In genomic region chr17:41322264-41322902, GRCh38 we compare ENCODE assay signal across 8 cellular contexts. TPM values are rescaled to one million over a fixed set of nuclear protein-coding genes. Genes with fewer than 3 reads are reported as not detected.
DNase-seq lines count a peak whose midpoint lies in the region; ATAC-seq, FAIRE-seq and TF ChIP-seq lines count a peak whose summit lies in the region.

No MANE protein-coding gene starts in this region.

- intact Hi-C loops in ascending aorta (cut with DNase I) = loop anchor here (5.0 kb wide), 2 partner anchors 410 to 520 kb away; no protein-coding TSS in a partner anchor
- intact Hi-C loops in tibial artery (cut with DNase I; ENCODE audit: low total_unique reads) = loop anchor here (10.0 kb wide), 1 partner anchor 408 kb away; no protein-coding TSS in a partner anchor

- ATAC-seq in A549 = peak; percentile 67 to 79; a peak in 5 of 6 replicates
- ATAC-seq in GM21526 (IDR thresholded peaks at IDR 0.05; ENCODE audit: low FRiP score, unreplicated experiment) = no peak

- no peak overlapping the region for H3K4me2 ChIP-seq in A549

- H3K4me1 ChIP-seq in A549 = no peaks in the 10 kb centered on the region
- no peaks in the 10 kb centered on the region for H3K4me1 ChIP-seq in ascending aorta
- no peaks in the 10 kb centered on the region for H3K4me1 ChIP-seq in tibial artery

- H3K36me3 ChIP-seq in ascending aorta (no peaks in the 10 kb centered on the region), tibial artery (no peaks in the 10 kb centered on the region)

- TF ChIP-seq CTCF in A549 (IDR thresholded peaks at IDR 0.05) = peak; percentile 89
- peak; percentile 30 to 62 (median 52) for TF ChIP-seq CTCF in ascending aorta (IDR thresholded peaks at IDR 0.05)
- peak; percentile 59 to 72 for TF ChIP-seq CTCF in tibial artery (IDR thresholded peaks at IDR 0.05)

- POLR2A ChIA-PET in A549 (lab: Yijun Ruan, JAX) = no interaction called here

- no peak for TF ChIP-seq EP300 in A549 (IDR thresholded peaks at IDR 0.05)

- WGBS in A549 (ENCODE audit: missing lambda C conversion rate) = 22% methylated on average over 5 of the region's 5 CpGs

- no peak overlapping the region for H3K4me3 ChIP-seq in A549
- H3K4me3 ChIP-seq in ascending aorta = no peak overlapping the region
- H3K4me3 ChIP-seq in tibial artery = no peak overlapping the region

- CTCF ChIA-PET in A549 (lab: Yijun Ruan, JAX) = interaction anchor here (0.5 to 4.7 kb wide), 93 partner anchors 9 to 703 kb away, joined by 3 to 58 read pairs (median 4); partner anchors contain the start of genes KRT20, KRT33A, KRTAP1-4 and KRTAP16-1

- peaks cover 15% of the 10 kb centered on the region for H3K9me3 ChIP-seq in A549
- peaks cover 0 to 4% of the 10 kb centered on the region in 2 donors for H3K9me3 ChIP-seq in ascending aorta
- H3K9me3 ChIP-seq in tibial artery = no peaks in the 10 kb centered on the region

- H3K27me3 ChIP-seq in ascending aorta = no peaks in the 10 kb centered on the region
- no peaks in the 10 kb centered on the region for H3K27me3 ChIP-seq in tibial artery

- H3K27ac ChIP-seq in A549 (0 out of 6 replicates have a peak overlapping the region, but pooled peaks of 1 of the 2 experiments have one; percentile 43), ascending aorta (no peak overlapping the region), tibial artery (no peak overlapping the region)

- peak; percentile 99 for FAIRE-seq in A549 (lab: Jason Lieb, UNC)

- DNase-seq in A549 (ENCODE audit: low read depth in 1 of 2, low spot score in 1 of 2) (peak; percentile 46 to 68), GF-D8 (lab: John Stamatoyannopoulos, UW) (peak; percentile 3), NCI-H146 treated with DMSO at 0.1 percent for 48 hours (lab: John Stamatoyannopoulos, UW; ENCODE audit: unreplicated experiment) (peak; percentile 34), ascending aorta (ENCODE audit: low spot score in 2 of 2) (no peak), inferior parietal cortex (ENCODE audit: extremely low spot score) (peak; percentile 29), tibial artery (no peak)
- no peak for DNase-seq in activated T-cell treated with anti-CD3 and anti-CD28 coated beads, Interleukin-2, amount 50 U/mL, for 48 hours

- no peak for TF ChIP-seq POLR2A in A549 (IDR thresholded peaks at IDR 0.05; ENCODE audit: low read length)

- peak; percentile 78 to 79 for TF ChIP-seq RAD21 in A549 (conservative IDR thresholded peaks at IDR 0.05 in 1 of 2, IDR thresholded peaks at IDR 0.05 in 1 of 2)

TF ChIP-seq in A549, 52 proteins besides CTCF, POLR2A, EP300 and RAD21:
- no peak for TF ChIP-seq HEYL (CRISPR knock-in tag; IDR thresholded peaks at IDR 0.05)
- TF ChIP-seq SMC3 (IDR thresholded peaks at IDR 0.05) = peak; percentile 91

RNA-seq across cellular contexts. Expression of gene KRTAP17-1, which starts 6.9 kb away (rescaled TPM):
- polyA plus RNA-seq in A549 (2011; rRNA removed) (not detected in 2 replicates), A549 (2017; fragmentation: RNase III; extraction: RNeasy Plus Mini Kit Qiagen cat#74134 plus additional on column Dnase treatment) (not detected in 3 replicates)
- not detected in 2 replicates for polyA plus RNA-seq in A549 (2012; cell fraction: cytosol; rRNA removed)
- polyA plus RNA-seq in A549 (2012; cell fraction: nucleus; rRNA removed) = not detected in 2 replicates
- not detected in 2 replicates for polyA minus RNA-seq in A549 (2011; rRNA and poly(A)+ RNA removed)
- total RNA-seq in ascending aorta = not detected

RNA-seq across cellular contexts. Expression of gene KRTAP16-1, which starts 13.3 kb away (rescaled TPM):
- polyA plus RNA-seq in A549 (2011; rRNA removed) (not detected in 2 replicates), A549 (2017; fragmentation: RNase III; extraction: RNeasy Plus Mini Kit Qiagen cat#74134 plus additional on column Dnase treatment) (not detected in 3 replicates)
- polyA plus RNA-seq in A549 (2012; cell fraction: cytosol; rRNA removed) = not detected in 2 replicates
- not detected in 2 replicates for polyA plus RNA-seq in A549 (2012; cell fraction: nucleus; rRNA removed)
- polyA minus RNA-seq in A549 (2011; rRNA and poly(A)+ RNA removed) = not detected in 2 replicates
- total RNA-seq in ascending aorta = not detected

RNA-seq across cellular contexts. Expression of gene KRTAP29-1, which starts 19.7 kb away (rescaled TPM):
- polyA plus RNA-seq in A549 (2011; rRNA removed) (not detected in 2 replicates), A549 (2017; fragmentation: RNase III; extraction: RNeasy Plus Mini Kit Qiagen cat#74134 plus additional on column Dnase treatment) (not detected in 3 replicates)
- polyA plus RNA-seq in A549 (2012; cell fraction: cytosol; rRNA removed) = not detected in 2 replicates
- polyA plus RNA-seq in A549 (2012; cell fraction: nucleus; rRNA removed) = not detected in 2 replicates
- not detected in 2 replicates for polyA minus RNA-seq in A549 (2011; rRNA and poly(A)+ RNA removed)
- not detected for total RNA-seq in ascending aorta

RNA-seq across cellular contexts. Expression of gene KRT33A, which starts 28.2 kb away (rescaled TPM):
- not detected in 2 replicates for polyA plus RNA-seq in A549 (2011; rRNA removed)
- not detected in 2 replicates for polyA plus RNA-seq in A549 (2012; cell fraction: cytosol; rRNA removed)
- polyA plus RNA-seq in A549 (2012; cell fraction: nucleus; rRNA removed) = not detected in 2 replicates
- not detected in 3 replicates for polyA plus RNA-seq in A549 (2017; fragmentation: RNase III; extraction: RNeasy Plus Mini Kit Qiagen cat#74134 plus additional on column Dnase treatment)
- not detected in 2 replicates for polyA minus RNA-seq in A549 (2011; rRNA and poly(A)+ RNA removed)
- total RNA-seq in ascending aorta = not detected

RNA-seq across cellular contexts. Expression of gene KRTAP9-7, which starts 46.9 kb away (rescaled TPM):
- polyA plus RNA-seq in A549 (2011; rRNA removed) (not detected in 2 replicates), A549 (2017; fragmentation: RNase III; extraction: RNeasy Plus Mini Kit Qiagen cat#74134 plus additional on column Dnase treatment) (not detected in 3 replicates)
- polyA plus RNA-seq in A549 (2012; cell fraction: cytosol; rRNA removed) = not detected in 2 replicates
- not detected in 2 replicates for polyA plus RNA-seq in A549 (2012; cell fraction: nucleus; rRNA removed)
- polyA minus RNA-seq in A549 (2011; rRNA and poly(A)+ RNA removed) = not detected in 2 replicates
- not detected for total RNA-seq in ascending aorta

Comparison
In these comparisons a context has a peak if more than half of its experiments do, and no peak if none do; other contexts are left out.
1. DNase-seq: peak in A549 (2 of 2), GF-D8 (single experiment), NCI-H146 treated with DMSO at 0.1 percent for 48 hours (single experiment) and inferior parietal cortex (single experiment); none in ascending aorta (0 of 2), tibial artery (0 of 2) and activated T-cell treated with anti-CD3 and anti-CD28 coated beads, Interleukin-2, amount 50 U/mL, for 48 hours (0 of 2).
2. Peak in every context shown above with its lines, with median percentiles within 50 percentile points of each other: CTCF ChIP-seq.